27 cellular contexts compared by ENCODE assay signal in the genomic region with DNA sequence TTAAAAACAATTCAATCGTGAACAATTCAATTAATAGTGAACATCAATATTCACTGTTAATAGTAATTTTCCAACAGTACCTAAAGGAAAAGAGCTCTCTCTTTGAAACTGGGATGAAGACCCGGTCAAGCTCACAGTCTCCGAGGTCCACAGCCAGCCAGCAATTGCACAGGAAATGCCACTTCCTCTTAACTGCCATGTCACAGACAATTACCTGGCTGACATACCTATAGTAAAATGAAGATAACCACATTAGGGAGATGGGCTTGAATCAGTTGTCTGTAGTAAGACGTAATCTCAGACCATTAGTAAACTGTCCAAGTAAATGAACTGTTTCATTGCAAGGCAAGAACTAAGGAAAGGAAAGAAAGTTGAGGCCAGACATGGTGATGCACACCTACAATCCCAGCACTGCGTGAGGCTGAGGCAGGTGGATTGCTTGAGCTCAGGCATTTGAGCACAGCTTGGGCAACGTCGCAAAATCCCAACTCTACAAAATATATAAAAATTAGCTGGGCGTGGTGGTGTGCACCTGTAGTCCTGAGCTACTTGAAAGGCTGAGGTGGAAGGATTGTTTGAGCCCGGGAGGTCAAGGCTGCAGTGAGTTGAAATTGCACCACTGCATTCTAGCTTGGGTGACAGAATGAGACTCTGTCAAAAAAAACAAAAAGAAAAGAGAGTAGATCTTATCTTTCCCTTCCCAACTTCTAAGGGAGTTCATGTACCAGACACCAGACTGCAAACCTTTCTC. TPM values are rescaled to one million over a fixed set of nuclear protein-coding genes. Genes with fewer than 3 reads are reported as not detected.
"Had no signal": no experiment of that assay in that cellular context is flagged by ENCODE, and none has a peak within 500 bp of the region (broad histone marks: within the 10 kb centered on the region; RNA-seq: fewer than 3 reads in every experiment).

No MANE protein-coding gene starts in this region.

- ATAC-seq: activated CD4-positive, CD25-positive, alpha-beta regulatory T cell treated with anti-CD3 and anti-CD28 coated beads, Interleukin-2, amount 50 U/mL, for 24 hours; activated CD8-positive, alpha-beta T cell treated with anti-CD3 and anti-CD28 coated beads, Interleukin-2, amount 10 ng/mL, durations not matched to agents 7 days and 5 days; Panc1; SK-N-SH treated with all-trans-retinoic acid at 6 μM for 48 hours had no signal

- H3K27ac ChIP-seq: adrenal gland, colonic mucosa, RWPE1, SJSA1 had no signal

- H3K27me3 ChIP-seq: adrenal gland, colonic mucosa had no signal

- H3K9me3 ChIP-seq: adrenal gland, colonic mucosa, SJSA1 had no signal

- H3K36me3 ChIP-seq: adrenal gland, colonic mucosa, SJSA1 had no signal

- H3K4me1 ChIP-seq: adrenal gland, colonic mucosa, SJSA1 had no signal

- DNase-seq: activated CD4-positive, alpha-beta T cell treated with anti-CD3 and anti-CD28 coated beads for 4 hours; activated CD8-positive, alpha-beta memory T cell treated with anti-CD3 and anti-CD28 coated beads, Interleukin-2, amount 50 U/mL, for 48 hours; activated CD8-positive, alpha-beta T cell treated with anti-CD3 and anti-CD28 coated beads, Interleukin-2, amount 10 ng/mL, durations not matched to agents 7 days and 5 days; activated naive CD4-positive, alpha-beta T cell treated with anti-CD3 and anti-CD28 coated beads, Interleukin-2, amount 50 U/mL, for 16 hours; activated naive CD8-positive, alpha-beta T cell treated with anti-CD3 and anti-CD28 coated beads, Interleukin-2, amount 10 ng/mL, durations not matched to agents 7 days and 5 days; activated T-cell treated with anti-CD3 and anti-CD28 coated beads, Interleukin-2, amount 50 U/mL, for 1 hour; adrenal gland; anterior cingulate cortex; colonic mucosa; NCI-H1048; NCI-H146; NCI-H187 treated with DMSO at 0.1 percent for 48 hours; NCI-H2081 treated with DMSO at 0.1 percent for 48 hours; NCI-H2171 treated with DMSO at 0.1 percent for 48 hours; NCI-H226; NCI-H526 treated with DMSO at 0.1 percent for 48 hours; NCI-H82; Right ventricle myocardium superior; SW 1271 had no signal

- H3K4me3 ChIP-seq: adrenal gland, colonic mucosa, SJSA1 had no signal

RNA-seq across cellular contexts. Expression of gene PKD1L3, which starts 36.9 kb away (rescaled TPM):
- total RNA-seq: cardiac septum; NCI-H460; SJSA1; T-helper 1 cell treated with Interleukin-12 subunit alpha and Interleukin-12 subunit beta and Interleukin-4 antibody, amounts not matched to agents 30 ng/mL and 1 ng/mL, for 36 hours had no signal
